ENCODE assay signal across 20 cellular contexts in genomic region chr2:133532919-133533318, GRCh38. TPM values are rescaled to one million over a fixed set of nuclear protein-coding genes. Genes with fewer than 3 reads are reported as not detected.
A peak's percentile ranks its signal among the peaks of the same experiment; 100 is the strongest.
DNase-seq lines count a peak whose midpoint lies in the region; TF ChIP-seq lines count a peak whose summit lies in the region.
"Had no signal": no experiment of that assay in that cellular context is flagged by ENCODE, and none has a peak within 500 bp of the region (broad histone marks: within the 10 kb centered on the region; RNA-seq: fewer than 3 reads in every experiment).

No MANE protein-coding gene starts in this region.

- in situ Hi-C loops in astrocyte of the cerebellum (cut with HindIII; ENCODE audit: low sequenced_read_pairs) = no loop called here

- no peaks in the 10 kb centered on the region for H3K36me3 ChIP-seq in H7 (replicated peaks; ENCODE audit: control insufficient read depth, insufficient read depth, low read length)
- H3K36me3 ChIP-seq: ascending aorta, BE2C, heart right ventricle, thoracic aorta had no signal

- H3K4me3 ChIP-seq in astrocyte of the cerebellum (ENCODE audit: low read depth, low read length) (no peak overlapping the region), H7 (ENCODE audit: insufficient read depth, low read depth, low read length) (no peak overlapping the region)
- H3K4me3 ChIP-seq: ascending aorta, heart right ventricle, smooth muscle cell, thoracic aorta had no signal

- DNase-seq in Daoy (ENCODE audit: low read depth) (peak; percentile 73), M059J (ENCODE audit: low read depth) (peak; percentile 88), astrocyte of the cerebellum (ENCODE audit: low read depth) (peak; percentile 16), glomerular visceral epithelial cell (ENCODE audit: extremely low spot score) (peak; percentile 47), H7 (no peak), superior temporal gyrus (ENCODE audit: extremely low spot score) (no peak)
- no peak for DNase-seq in activated CD4-positive, CD25-positive, alpha-beta regulatory T cell (lab: John Stamatoyannopoulos, UW)
- DNase-seq in activated CD4-positive, alpha-beta T cell treated with anti-CD3 and anti-CD28 coated beads, Interleukin-2, amount 50 U/mL, for 4 hours = no peak
- DNase-seq: activated CD4-positive, alpha-beta T cell treated with anti-CD3 and anti-CD28 coated beads for 36 hours; activated gamma-delta T cell; BE2C; Calu3; heart right ventricle; natural killer cell; NCI-H2081; NCI-H524 treated with DMSO at 0.1 percent for 48 hours; T-helper 9 cell had no signal

- H3K27me3 ChIP-seq in H7 (ENCODE audit: control insufficient read depth, insufficient read depth, low read length) = no peaks in the 10 kb centered on the region; the same call in 1 of the 2 replicates
- H3K27me3 ChIP-seq: ascending aorta, BE2C, heart right ventricle had no signal

- no peak for TF ChIP-seq CTCF in astrocyte of the cerebellum (IDR thresholded peaks at IDR 0.05; ENCODE audit: low read depth, low read length, missing control alignments)

RNA-seq across cellular contexts. Expression of gene NCKAP5, which starts 35.3 kb away (rescaled TPM):
- 8.4 and 8.8 TPM in 2 replicates for total RNA-seq in Daoy (2014; rRNA removed; shearing (Covaris generic))
- 3.6 and 6.5 TPM in 2 replicates for total RNA-seq in M059J (2014; rRNA removed; shearing (Covaris generic))
- total RNA-seq in H7 (2014; rRNA removed; shearing (Covaris generic)) = 0.15 and 0.55 TPM in 2 replicates
- total RNA-seq: activated CD4-positive, alpha-beta T cell treated with anti-CD3 and anti-CD28 coated beads for 36 hours had no signal

Comparison
In these comparisons a context has a peak if more than half of its experiments do, and no peak if none do; other contexts are left out.
1. DNase-seq: peak in Daoy (single experiment), M059J (single experiment), astrocyte of the cerebellum (single experiment) and glomerular visceral epithelial cell (single experiment); none in activated CD4-positive, CD25-positive, alpha-beta regulatory T cell (0 of 4), activated CD4-positive, alpha-beta T cell treated with anti-CD3 and anti-CD28 coated beads, Interleukin-2, amount 50 U/mL, for 4 hours (0 of 2), H7 (single experiment) and superior temporal gyrus (single experiment).